In the genomic region with DNA sequence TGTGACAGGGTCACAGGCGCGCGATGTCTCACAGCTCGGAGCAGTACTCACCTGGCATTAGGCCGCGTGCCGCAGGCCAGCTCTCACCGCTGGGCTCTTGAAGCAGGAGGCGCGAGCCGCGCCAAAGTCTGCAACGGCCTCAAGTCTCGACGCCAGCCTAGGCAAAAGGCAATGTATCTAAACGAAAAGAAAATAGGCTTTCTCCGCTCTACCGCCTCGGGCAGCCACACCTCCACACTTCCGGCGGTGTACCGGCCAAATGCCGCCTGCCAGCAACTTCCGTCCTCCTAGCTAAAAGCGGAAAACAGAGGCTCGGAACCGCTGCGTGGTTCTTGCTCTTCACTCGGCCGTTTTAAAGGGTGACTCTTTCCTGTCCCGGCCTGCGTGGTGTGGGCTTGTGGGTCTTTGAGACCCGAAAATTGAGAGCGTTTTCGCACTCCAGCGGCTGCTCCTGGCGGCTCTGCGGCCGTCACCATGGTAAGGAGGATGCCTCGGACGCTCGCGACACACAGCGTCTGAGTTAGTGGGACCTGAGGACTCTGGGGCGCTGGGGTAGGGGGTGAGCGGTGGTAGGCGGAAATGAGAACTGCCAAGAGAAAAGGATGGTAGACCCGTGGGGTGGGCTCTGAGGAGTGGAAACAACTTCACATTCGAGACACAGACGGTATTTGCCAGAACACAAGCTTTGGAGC, we compare ENCODE assay signal across 8 cellular contexts. TPM values are rescaled to one million over a fixed set of nuclear protein-coding genes. Genes with fewer than 3 reads are reported as not detected.
DNase-seq lines count a peak whose midpoint lies in the region; ATAC-seq and TF ChIP-seq lines count a peak whose summit lies in the region.

A gene with protein sequence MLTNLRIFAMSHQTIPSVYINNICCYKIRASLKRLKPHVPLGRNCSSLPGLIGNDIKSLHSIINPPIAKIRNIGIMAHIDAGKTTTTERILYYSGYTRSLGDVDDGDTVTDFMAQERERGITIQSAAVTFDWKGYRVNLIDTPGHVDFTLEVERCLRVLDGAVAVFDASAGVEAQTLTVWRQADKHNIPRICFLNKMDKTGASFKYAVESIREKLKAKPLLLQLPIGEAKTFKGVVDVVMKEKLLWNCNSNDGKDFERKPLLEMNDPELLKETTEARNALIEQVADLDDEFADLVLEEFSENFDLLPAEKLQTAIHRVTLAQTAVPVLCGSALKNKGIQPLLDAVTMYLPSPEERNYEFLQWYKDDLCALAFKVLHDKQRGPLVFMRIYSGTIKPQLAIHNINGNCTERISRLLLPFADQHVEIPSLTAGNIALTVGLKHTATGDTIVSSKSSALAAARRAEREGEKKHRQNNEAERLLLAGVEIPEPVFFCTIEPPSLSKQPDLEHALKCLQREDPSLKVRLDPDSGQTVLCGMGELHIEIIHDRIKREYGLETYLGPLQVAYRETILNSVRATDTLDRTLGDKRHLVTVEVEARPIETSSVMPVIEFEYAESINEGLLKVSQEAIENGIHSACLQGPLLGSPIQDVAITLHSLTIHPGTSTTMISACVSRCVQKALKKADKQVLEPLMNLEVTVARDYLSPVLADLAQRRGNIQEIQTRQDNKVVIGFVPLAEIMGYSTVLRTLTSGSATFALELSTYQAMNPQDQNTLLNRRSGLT (minus strand): TSS at position 231 of the 692 bp plus-strand sequence. CDS start 3,375 bp downstream, outside the sequence.
A gene (plus strand): TSS at position 363 of the 692 bp plus-strand sequence. CDS start 112 bp downstream, at position 475.

- H3K9ac ChIP-seq in HUES64 (ENCODE audit: low read depth, low read length): peak within 1 kb of the TSS; percentile 81
- peak within 1 kb of the TSS; percentile 94 for H3K9ac ChIP-seq in OCI-LY1 (ENCODE audit: low read length)

- no peaks in the 10 kb centered on the region for H3K27me3 ChIP-seq in HUES64 (ENCODE audit: insufficient read depth, low read length)
- no peaks in the 10 kb centered on the region for H3K27me3 ChIP-seq in OCI-LY1 (ENCODE audit: insufficient read depth, low read length)

- DNase-seq in Calu3 (peak; percentile 94), endothelial cell (ENCODE audit: low spot score) (peak; percentile 90), midbrain (lab: John Stamatoyannopoulos, UW) (peak; percentile 97)
- peak; percentile 93 for DNase-seq in activated CD8-positive, alpha-beta memory T cell treated with anti-CD3 and anti-CD28 coated beads, Interleukin-2, amount 50 U/mL, for 48 hours
- DNase-seq in stimulated activated CD8-positive, alpha-beta memory T cell treated with anti-CD3 and anti-CD28 coated beads, Interleukin-2, amount 100 ng/mL, for 1 hour (ENCODE audit: low read depth in 2 of 2): peak; percentile 84 to 90

- H3K4me1 ChIP-seq in HUES64 (ENCODE audit: insufficient read depth, low read length) (peaks cover 9% of the 10 kb centered on the region; the same call in 1 of the 2 replicates), OCI-LY1 (ENCODE audit: insufficient read depth, low read length, severe bottlenecking) (peaks cover 34% of the 10 kb centered on the region)

- intact Hi-C loops in Calu3 (cut with micrococcal nuclease; ENCODE audit: unreplicated experiment): loop anchor here (1.0 kb wide), 2 partner anchors 136 to 152 kb away; no protein-coding TSS in a partner anchor

- H3K27me3 Mint-ChIP-seq in Calu3 (ENCODE audit: unreplicated experiment) (no peaks in the 10 kb centered on the region), endothelial cell (ENCODE audit: unreplicated experiment) (no peaks in the 10 kb centered on the region)

- no peak for TF ChIP-seq CTCF in Calu3 (IDR thresholded peaks at IDR 0.05; ENCODE audit: unreplicated experiment)
- no peak for TF ChIP-seq CTCF in OCI-LY1 (IDR thresholded peaks at IDR 0.05; ENCODE audit: low read length)
- no peak for TF ChIP-seq CTCF in endothelial cell (IDR thresholded peaks at IDR 0.05; ENCODE audit: unreplicated experiment)

- no peaks in the 10 kb centered on the region for H3K9me2 ChIP-seq in OCI-LY1 (ENCODE audit: low read depth, low read length)

- H3K27ac ChIP-seq in HUES64 (ENCODE audit: low read depth, low read length): peak within 1 kb of the TSS; percentile 77
- peak within 1 kb of the TSS; percentile 62 for H3K27ac ChIP-seq in OCI-LY1 (ENCODE audit: low read depth, low read length, poor library complexity, severe bottlenecking)

- peak; percentile 91 for ATAC-seq in GM21447 (IDR thresholded peaks at IDR 0.05; ENCODE audit: unreplicated experiment)

- CTCF ChIA-PET in Calu3 (lab: Charles Lee): interaction anchor here (0.6 to 0.8 kb wide), 2 partner anchors 136 to 462 kb away, joined by 3 read pairs; no protein-coding TSS in a partner anchor

- H3K4me3 Mint-ChIP-seq in Calu3 (ENCODE audit: low read depth, unreplicated experiment): peak within 1 kb of the TSS; percentile 99
- H3K4me3 Mint-ChIP-seq in endothelial cell (ENCODE audit: unreplicated experiment): peak within 1 kb of the TSS; percentile 100

- peaks cover 46% of the 10 kb centered on the region for H3K79me2 ChIP-seq in OCI-LY1 (ENCODE audit: insufficient read depth, low read length)

- H3F3A ChIP-seq in OCI-LY1 (ENCODE audit: insufficient read depth, low read length): 0 out of 2 replicates have a peak, but pooled peaks cover under 1% of the 10 kb centered on the region

- peaks cover 19% of the 10 kb centered on the region for H3K4me1 Mint-ChIP-seq in Calu3 (ENCODE audit: low read depth, unreplicated experiment)
- H3K4me1 Mint-ChIP-seq in endothelial cell (ENCODE audit: unreplicated experiment): peaks cover 25% of the 10 kb centered on the region

- H3K36me3 ChIP-seq in HUES64 (ENCODE audit: insufficient read depth, low read length) (peaks cover 60% of the 10 kb centered on the region), OCI-LY1 (ENCODE audit: insufficient read depth, low read length) (peaks cover 47% of the 10 kb centered on the region)

- H3K36me3 Mint-ChIP-seq in Calu3 (ENCODE audit: insufficient read depth, unreplicated experiment) (peaks cover 75% of the 10 kb centered on the region), endothelial cell (ENCODE audit: low read depth, unreplicated experiment) (peaks cover 12% of the 10 kb centered on the region)

- H3K9me3 Mint-ChIP-seq in Calu3 (ENCODE audit: low read depth, unreplicated experiment): no peaks in the 10 kb centered on the region
- no peaks in the 10 kb centered on the region for H3K9me3 Mint-ChIP-seq in endothelial cell (ENCODE audit: unreplicated experiment)

- no peaks in the 10 kb centered on the region for H3K9me3 ChIP-seq in HUES64 (ENCODE audit: insufficient read depth, low read depth, low read length)
- no peaks in the 10 kb centered on the region for H3K9me3 ChIP-seq in OCI-LY1 (ENCODE audit: low read length)

- peak within 1 kb of the TSS; percentile 44 for H2AFZ ChIP-seq in OCI-LY1 (ENCODE audit: low read length)

- H3K4me3 ChIP-seq in HUES64 (ENCODE audit: low read length): peak within 1 kb of the TSS; percentile 93
- peak within 1 kb of the TSS; percentile 95 for H3K4me3 ChIP-seq in OCI-LY1 (ENCODE audit: low read depth, low read length, poor library complexity, severe bottlenecking)

- no peaks in the 10 kb centered on the region; the same call in 1 of the 2 replicates for H4K20me1 ChIP-seq in OCI-LY1 (ENCODE audit: insufficient read depth, low read length)

- under 1% methylated on average over 50 of the region's 50 CpGs for WGBS in HUES64

- H3K27ac Mint-ChIP-seq in Calu3 (ENCODE audit: unreplicated experiment) (peak within 1 kb of the TSS; percentile 98), endothelial cell (ENCODE audit: unreplicated experiment) (peak within 1 kb of the TSS; percentile 97)

- peak within 1 kb of the TSS; percentile 86 for H3K4me2 ChIP-seq in OCI-LY1 (ENCODE audit: low read length)

- no TSS peak for BruUV-seq in Calu3 (replicated peaks; lab: Mats Ljungman, UMichigan)

RNA-seq across cellular contexts. Expression of the first gene that starts in this region (rescaled TPM):
- 51.2 and 57.1 TPM in 2 replicates for total RNA-seq in Calu3 (2022)
- 22.0 TPM for polyA plus RNA-seq in HUES64 (2013, experiment 1 of 2)
- 25.7 TPM for polyA plus RNA-seq in HUES64 (2013, experiment 2 of 2)
- 25.1 TPM for total RNA-seq in endothelial cell (ENCODE audit: unreplicated experiment)

RNA-seq across cellular contexts. Expression of the second gene that starts in this region (rescaled TPM):
- total RNA-seq in Calu3 (2022) (171 and 203 TPM in 2 replicates), endothelial cell (ENCODE audit: unreplicated experiment) (59.2 TPM)
- 101 TPM for polyA plus RNA-seq in HUES64 (2013, experiment 1 of 2)
- 101 TPM for polyA plus RNA-seq in HUES64 (2013, experiment 2 of 2)

Comparison
In these comparisons a context has a peak if more than half of its experiments do, and no peak if none do; other contexts are left out.
1. Peak in every context shown above with its lines: DNase-seq, ATAC-seq, H3K4me3 ChIP-seq and H3K27ac ChIP-seq.